In the genomic region with DNA sequence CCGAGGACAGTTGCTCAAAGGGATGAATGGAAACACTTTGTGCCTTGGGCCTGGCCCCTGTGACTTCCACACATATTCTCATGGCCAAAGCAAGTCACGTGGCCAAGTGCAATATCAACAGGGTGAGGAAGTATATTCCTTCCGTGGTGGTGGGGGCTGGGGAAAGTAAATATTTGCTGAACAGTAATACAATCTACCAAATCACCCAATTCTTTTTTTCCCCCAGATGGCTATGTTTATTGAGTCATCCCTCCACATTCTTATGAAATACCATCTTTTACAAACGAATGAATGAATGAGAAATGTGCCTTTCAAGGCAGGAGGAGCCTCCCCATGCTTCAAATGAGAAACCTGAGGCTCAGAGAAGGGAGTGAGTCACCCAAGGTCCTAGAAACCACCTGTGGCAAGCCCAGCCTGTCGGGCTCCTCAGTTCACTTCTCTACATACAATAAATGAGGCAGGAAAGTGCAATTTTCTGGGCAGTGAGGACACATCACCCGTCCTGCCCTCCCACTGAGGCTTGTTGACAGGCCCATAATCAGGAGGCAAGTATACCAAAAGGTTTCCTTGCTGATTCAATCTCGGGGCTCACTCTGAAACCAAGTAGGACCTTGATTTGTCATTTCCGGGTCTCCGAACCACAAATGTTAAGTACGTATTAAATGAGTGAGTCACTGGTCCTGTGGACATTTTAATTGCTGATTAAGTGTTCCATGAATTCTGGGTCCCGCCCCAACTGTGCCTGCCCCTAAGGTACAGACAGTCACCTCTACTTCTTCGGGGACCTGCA, we compare ENCODE assay signal across 8 cellular contexts. TPM values are rescaled to one million over a fixed set of nuclear protein-coding genes. Genes with fewer than 3 reads are reported as not detected.
A peak's percentile ranks its signal among the peaks of the same experiment; 100 is the strongest.
DNase-seq lines count a peak whose midpoint lies in the region; ATAC-seq and TF ChIP-seq lines count a peak whose summit lies in the region.

No MANE protein-coding gene starts in this region.

- peak overlapping the region; percentile 64 to 92 (median 79) for H3K27ac ChIP-seq in adrenal gland

- H3K9me3 Mint-ChIP-seq in IgD-negative memory B cell: peaks cover 0 to 5% (median 0%) of the 10 kb centered on the region in 3 donors

- H3K4me3 ChIP-seq in adrenal gland: no peak overlapping the region

- H3K9me3 ChIP-seq in T-helper 17 cell (ENCODE audit: control insufficient read depth, low read length, poor library complexity, severe bottlenecking) (no peaks in the 10 kb centered on the region), adrenal gland (replicated peaks in 1 of 3) (no peaks in the 10 kb centered on the region)

- H3K4me3 Mint-ChIP-seq in IgD-negative memory B cell: peak overlapping the region; percentile 12 to 84 (median 68)
- peak overlapping the region; percentile 67 for H3K4me3 Mint-ChIP-seq in T-helper 17 cell

- H3K36me3 ChIP-seq in adrenal gland (replicated peaks in 1 of 2): no peaks in the 10 kb centered on the region

- no peak for TF ChIP-seq POLR2A in adrenal gland (IDR thresholded peaks at IDR 0.05)

- H3K4me1 Mint-ChIP-seq in IgD-negative memory B cell: peaks cover 12 to 22% (median 18%) of the 10 kb centered on the region in 3 donors
- peaks cover 14% of the 10 kb centered on the region for H3K4me1 Mint-ChIP-seq in T-helper 17 cell

- no peaks in the 10 kb centered on the region for H3K36me3 Mint-ChIP-seq in IgD-negative memory B cell
- H3K36me3 Mint-ChIP-seq in T-helper 17 cell (ENCODE audit: low read depth): no peaks in the 10 kb centered on the region

- intact Hi-C loops in adrenal gland (cut with DNase I): no loop called here

- ATAC-seq in T-helper 17 cell (peak; percentile 96), HG03025 (IDR thresholded peaks at IDR 0.05; ENCODE audit: low FRiP score, unreplicated experiment) (no peak), GM19395 (IDR thresholded peaks at IDR 0.05; ENCODE audit: unreplicated experiment) (no peak)

- H3K27me3 Mint-ChIP-seq in IgD-negative memory B cell: no peaks in the 10 kb centered on the region
- H3K27me3 Mint-ChIP-seq in T-helper 17 cell: no peaks in the 10 kb centered on the region

- DNase-seq in COLO829 (ENCODE audit: low spot score): peak; percentile 83
- peak; percentile 17 to 39 (median 28) for DNase-seq in T-helper 17 cell
- DNase-seq in adrenal gland: peak; percentile 63 to 89 (median 82)
- DNase-seq in iris pigment epithelial cell (ENCODE audit: low read depth): peak; percentile 99
- peak; percentile 86 for DNase-seq in stimulated activated CD4-positive, alpha-beta T cell treated with anti-CD3 and anti-CD28 coated beads, Interleukin-1b, Interleukin-23, amount 100 ng/mL, for 48 hours

- H3K27me3 ChIP-seq in adrenal gland: no peaks in the 10 kb centered on the region

- no peak for TF ChIP-seq CTCF in adrenal gland (IDR thresholded peaks at IDR 0.05)

- peaks cover 20 to 43% of the 10 kb centered on the region in 2 donors for H3K4me1 ChIP-seq in adrenal gland (replicated peaks in 1 of 2)

- 28 to 37% (median 31%) methylated on average over 12 of the region's 12 CpGs for WGBS in adrenal gland, 4 donors

- H3K27ac Mint-ChIP-seq in IgD-negative memory B cell (peak overlapping the region in 1 of 3 donors; percentile 70), T-helper 17 cell (peak overlapping the region; percentile 92)

RNA-seq across cellular contexts. Expression of a gene that starts 25.3 kb away (rescaled TPM):
- 17.0 TPM for polyA plus RNA-seq in IgD-negative memory B cell
- 10 to 100 TPM; 37.4 to 44.4 TPM for total RNA-seq in T-helper 17 cell
- 10 to 100 TPM; 21.2 to 58.8 (median 38.5) TPM for total RNA-seq in adrenal gland
- 10 to 100 TPM; 19.6 to 96.6 (median 21.2) TPM for polyA plus RNA-seq in adrenal gland

Comparison
In these comparisons a context has a peak if more than half of its experiments do, and no peak if none do; other contexts are left out.
1. DNase-seq: peak in every context shown above with its lines; median percentile 99 in iris pigment epithelial cell; 86 in stimulated activated CD4-positive, alpha-beta T cell treated with anti-CD3 and anti-CD28 coated beads, Interleukin-1b, Interleukin-23, amount 100 ng/mL, for 48 hours; 83 in COLO829; 82 in adrenal gland; 28 in T-helper 17 cell.